8 cellular contexts compared by ENCODE assay signal in genomic region chr16:74695450-74696422, GRCh38. TPM values are rescaled to one million over a fixed set of nuclear protein-coding genes. Genes with fewer than 3 reads are reported as not detected.
DNase-seq lines count a peak whose midpoint lies in the region; ATAC-seq and TF ChIP-seq lines count a peak whose summit lies in the region.

No MANE protein-coding gene starts in this region.

- peaks cover 23% of the 10 kb centered on the region for H3K27me3 ChIP-seq in ectodermal cell (ENCODE audit: control insufficient read depth, insufficient read depth, low read length, poor library complexity, severe bottlenecking)

- no peaks in the 10 kb centered on the region for H3K36me3 ChIP-seq in ectodermal cell (ENCODE audit: control insufficient read depth, insufficient read depth, low read length)

- ATAC-seq in GM19351 (IDR thresholded peaks at IDR 0.05; ENCODE audit: unreplicated experiment) (peak; percentile 84), HG03457 (IDR thresholded peaks at IDR 0.05; ENCODE audit: unreplicated experiment) (peak; percentile 57)

- TF ChIP-seq CTCF in CD14-positive monocyte (IDR thresholded peaks at IDR 0.05) (no peak), lower leg skin (IDR thresholded peaks at IDR 0.05) (no peak)

- H3K27ac ChIP-seq in ectodermal cell (ENCODE audit: insufficient read depth, low read depth, low read length, poor library complexity, severe bottlenecking): no peak overlapping the region

- H3K9me3 Mint-ChIP-seq in CD14-positive monocyte: peaks cover 0 to 1% (median 0%) of the 10 kb centered on the region in 7 donors
- H3K9me3 Mint-ChIP-seq in activated CD4-positive, alpha-beta T cell treated with anti-CD3 and anti-CD28 coated beads, Interleukin-2, amount 10 ng/mL, durations not matched to agents 24 days and 14 days: no peaks in the 10 kb centered on the region

- peak; percentile 82 for DNase-seq in CD14-positive monocyte (ENCODE audit: low spot score)
- DNase-seq in NCI-H526 treated with DMSO at 0.1 percent for 48 hours (lab: John Stamatoyannopoulos, UW): peak; percentile 47
- DNase-seq in activated CD4-positive, alpha-beta T cell treated with anti-CD3 and anti-CD28 coated beads, Interleukin-2, amount 10 ng/mL, durations not matched to agents 24 days and 14 days: peak; percentile 92
- peak; percentile 84 to 93 for DNase-seq in lower leg skin (ENCODE audit: low spot score in 2 of 2)
- DNase-seq in stimulated activated CD4-positive, alpha-beta T cell treated with anti-CD3 and anti-CD28 coated beads, TNF-alpha, amount 100 ng/mL, for 1 hour (ENCODE audit: low read depth in 3 of 3, low spot score in 1 of 3): peak in 2 of 3 donors; percentile 10

- H3K27me3 Mint-ChIP-seq in CD14-positive monocyte (ENCODE audit: low read depth in 3 of 3): peaks cover 0 to 2% (median 0%) of the 10 kb centered on the region in 3 donors
- no peaks in the 10 kb centered on the region for H3K27me3 Mint-ChIP-seq in activated CD4-positive, alpha-beta T cell treated with anti-CD3 and anti-CD28 coated beads, Interleukin-2, amount 10 ng/mL, durations not matched to agents 24 days and 14 days

- peak overlapping the region; percentile 73 to 93 (median 86) for H3K27ac Mint-ChIP-seq in CD14-positive monocyte
- peak overlapping the region; percentile 86 for H3K27ac Mint-ChIP-seq in activated CD4-positive, alpha-beta T cell treated with anti-CD3 and anti-CD28 coated beads, Interleukin-2, amount 10 ng/mL, durations not matched to agents 24 days and 14 days

- 62 to 65% methylated on average over 18 to 19 of the region's 19 CpGs for WGBS in ectodermal cell, 2 experiments
- 49 to 53% methylated on average over 19 of the region's 19 CpGs for WGBS in lower leg skin, 2 donors

- H3K36me3 Mint-ChIP-seq in CD14-positive monocyte: peaks cover 47 to 66% of the 10 kb centered on the region in 2 donors
- H3K36me3 Mint-ChIP-seq in activated CD4-positive, alpha-beta T cell treated with anti-CD3 and anti-CD28 coated beads, Interleukin-2, amount 10 ng/mL, durations not matched to agents 24 days and 14 days (ENCODE audit: low read depth): peaks cover 46% of the 10 kb centered on the region

- intact Hi-C loops in CD14-positive monocyte (cut with micrococcal nuclease): no loop called here
- intact Hi-C loops in activated CD4-positive, alpha-beta T cell treated with anti-CD3 and anti-CD28 coated beads, Interleukin-2, amount 10 ng/mL, durations not matched to agents 24 days and 14 days (cut with micrococcal nuclease): loop anchor here (1.0 to 5.0 kb wide), 2 partner anchors 27 to 952 kb away; partner anchors contain the start of genes KARS1 and TERF2IP
- intact Hi-C loops in lower leg skin (cut with DNase I; ENCODE audit: low total_unique reads): no loop called here

- no peak for TF ChIP-seq POLR2A in lower leg skin (IDR thresholded peaks at IDR 0.05)

- H3K4me1 Mint-ChIP-seq in CD14-positive monocyte: peaks cover 49% of the 10 kb centered on the region
- peaks cover 34% of the 10 kb centered on the region for H3K4me1 Mint-ChIP-seq in activated CD4-positive, alpha-beta T cell treated with anti-CD3 and anti-CD28 coated beads, Interleukin-2, amount 10 ng/mL, durations not matched to agents 24 days and 14 days

- H3K9me3 ChIP-seq in ectodermal cell (ENCODE audit: control insufficient read depth, low read length): no peaks in the 10 kb centered on the region

- H3K4me3 ChIP-seq in ectodermal cell (ENCODE audit: insufficient read depth, low read depth, low read length): peak overlapping the region; percentile 44
- no peak overlapping the region for H3K4me3 ChIP-seq in lower leg skin (ENCODE audit: low read depth, poor library complexity, severe bottlenecking)

- no peaks in the 10 kb centered on the region for H3K4me1 ChIP-seq in ectodermal cell (ENCODE audit: control insufficient read depth, insufficient read depth, low read length)

- H3K4me3 Mint-ChIP-seq in CD14-positive monocyte: peak overlapping the region; percentile 63 to 86
- peak overlapping the region; percentile 82 for H3K4me3 Mint-ChIP-seq in activated CD4-positive, alpha-beta T cell treated with anti-CD3 and anti-CD28 coated beads, Interleukin-2, amount 10 ng/mL, durations not matched to agents 24 days and 14 days

RNA-seq across cellular contexts. Expression of gene MLKL, which starts 4.9 kb away (rescaled TPM):
- 10 to 100 TPM; 33.6 to 37.8 TPM for polyA plus RNA-seq in CD14-positive monocyte
- 21.9 and 23.3 TPM in 2 replicates for total RNA-seq in activated CD4-positive, alpha-beta T cell treated with anti-CD3 and anti-CD28 coated beads, Interleukin-2, amount 10 ng/mL, durations not matched to agents 24 days and 14 days
- 0.54 TPM for polyA plus RNA-seq in ectodermal cell (2013, experiment 1 of 4)
- 0.57 TPM for polyA plus RNA-seq in ectodermal cell (2013, experiment 2 of 4)
- polyA plus RNA-seq in ectodermal cell (2013, experiment 3 of 4): 0.21 TPM
- 0.41 TPM for polyA plus RNA-seq in ectodermal cell (2013, experiment 4 of 4)
- 1 to 10 TPM; 1.9 to 4.8 (median 3.8) TPM for total RNA-seq in lower leg skin

RNA-seq across cellular contexts. Expression of gene RFWD3, which starts 29.1 kb away (rescaled TPM):
- 1 to 10 TPM; 5.0 to 8.4 TPM for polyA plus RNA-seq in CD14-positive monocyte
- 109 and 117 TPM in 2 replicates for total RNA-seq in activated CD4-positive, alpha-beta T cell treated with anti-CD3 and anti-CD28 coated beads, Interleukin-2, amount 10 ng/mL, durations not matched to agents 24 days and 14 days
- 54.0 TPM for polyA plus RNA-seq in ectodermal cell (2013, experiment 1 of 4)
- polyA plus RNA-seq in ectodermal cell (2013, experiment 2 of 4): 65.5 TPM
- 41.9 TPM for polyA plus RNA-seq in ectodermal cell (2013, experiment 3 of 4)
- polyA plus RNA-seq in ectodermal cell (2013, experiment 4 of 4): 43.7 TPM
- 10 to 100 TPM; 20.3 to 33.5 (median 23.0) TPM for total RNA-seq in lower leg skin

Comparison
In these comparisons a context has a peak if more than half of its experiments do, and no peak if none do; other contexts are left out.
1. DNase-seq: peak in every context shown above with its lines; median percentile 92 in activated CD4-positive, alpha-beta T cell treated with anti-CD3 and anti-CD28 coated beads, Interleukin-2, amount 10 ng/mL, durations not matched to agents 24 days and 14 days; 88 in lower leg skin; 82 in CD14-positive monocyte; 47 in NCI-H526 treated with DMSO at 0.1 percent for 48 hours; 10 in stimulated activated CD4-positive, alpha-beta T cell treated with anti-CD3 and anti-CD28 coated beads, TNF-alpha, amount 100 ng/mL, for 1 hour.